ENCODE assay signal across 8 cellular contexts in the genomic region with DNA sequence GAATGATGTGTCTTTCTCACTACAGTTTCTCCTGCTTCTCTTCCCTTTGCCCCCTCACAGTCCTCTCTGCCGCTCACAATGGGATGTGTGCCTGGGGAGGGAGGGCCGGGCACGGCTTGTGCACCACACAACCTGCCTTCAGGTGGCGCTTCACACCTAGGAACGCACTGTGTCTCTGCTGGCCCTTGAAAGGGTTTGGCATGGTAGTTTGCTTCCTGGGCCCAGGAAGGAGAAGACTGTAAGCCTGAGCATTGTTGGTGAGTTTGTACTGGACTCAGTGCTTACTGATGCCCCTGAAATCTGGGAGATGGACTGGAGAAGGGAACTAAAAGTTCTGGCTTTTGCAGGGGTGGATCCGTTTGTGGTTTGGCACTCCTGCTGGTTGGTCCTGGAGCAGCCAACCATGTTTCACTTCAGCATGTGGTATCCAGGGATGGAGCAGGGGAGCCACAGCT. TPM values are rescaled to one million over a fixed set of nuclear protein-coding genes. Genes with fewer than 3 reads are reported as not detected.
DNase-seq lines count a peak whose midpoint lies in the region; ATAC-seq and TF ChIP-seq lines count a peak whose summit lies in the region.

No MANE protein-coding gene starts in this region.

- CTCF ChIA-PET in Caco-2 (lab: Charles Lee): interaction anchor here (1.1 kb wide), 1 partner anchor 102 kb away, joined by 3 read pairs; no protein-coding TSS in a partner anchor

- DNase-seq in Caco-2 (peak; percentile 27 to 51), HFFc6 (no peak), lower leg skin (ENCODE audit: low spot score in 2 of 2) (peak; percentile 56 to 78), NCI-H2227 (lab: John Stamatoyannopoulos, UW; ENCODE audit: unreplicated experiment) (no peak), Kasumi-1 (lab: John Stamatoyannopoulos, UW) (no peak)

- H3K27me3 ChIP-seq in Caco-2 (replicated peaks; ENCODE audit: control insufficient read depth, insufficient read depth, low read length): no peaks in the 10 kb centered on the region

- no peaks in the 10 kb centered on the region for H3K36me3 ChIP-seq in Caco-2 (ENCODE audit: control insufficient read depth, insufficient read depth, low read length)

- H3K4me3 ChIP-seq in Caco-2 (ENCODE audit: low read depth, low read length) (no peak overlapping the region), lower leg skin (ENCODE audit: low read depth, poor library complexity, severe bottlenecking) (no peak overlapping the region)

- TF ChIP-seq CTCF in Caco-2 (IDR thresholded peaks at IDR 0.05; ENCODE audit: insufficient read depth in 1 of 2, low read depth in 1 of 2, low read length in 1 of 2, severe bottlenecking in 1 of 2, unreplicated experiment in 1 of 2): peak; percentile 43 to 52
- TF ChIP-seq CTCF in HFFc6 (IDR thresholded peaks at IDR 0.05): peak; percentile 59
- TF ChIP-seq CTCF in lower leg skin (IDR thresholded peaks at IDR 0.05): no peak

- intact Hi-C loops in Caco-2 (cut with micrococcal nuclease; ENCODE audit: unreplicated experiment) (loop anchor here (1.0 kb wide), 1 partner anchor 102 kb away; no protein-coding TSS in a partner anchor), lower leg skin (cut with DNase I; ENCODE audit: low total_unique reads) (no loop called here)

- BruUV-seq in Caco-2 (replicated peaks; lab: Mats Ljungman, UMichigan): no TSS peak

- H3K4me1 ChIP-seq in Caco-2: peaks cover 11% of the 10 kb centered on the region; the same call in 1 of the 2 replicates

- H3K9me3 Mint-ChIP-seq in Caco-2 (ENCODE audit: unreplicated experiment) (no peaks in the 10 kb centered on the region), HFFc6 (no peaks in the 10 kb centered on the region)
- H3K9me3 Mint-ChIP-seq in activated T-helper 17 cell treated with anti-CD3 and anti-CD28 coated beads, Interleukin-2, amount 50 U/mL, for 72 hours: no peaks in the 10 kb centered on the region

- H3K36me3 Mint-ChIP-seq in Caco-2 (ENCODE audit: insufficient read depth, unreplicated experiment) (peaks cover 7% of the 10 kb centered on the region), HFFc6 (ENCODE audit: low read depth) (peaks cover 4% of the 10 kb centered on the region; the same call in 1 of the 2 replicates)
- H3K36me3 Mint-ChIP-seq in activated T-helper 17 cell treated with anti-CD3 and anti-CD28 coated beads, Interleukin-2, amount 50 U/mL, for 72 hours (ENCODE audit: low read depth): no peaks in the 10 kb centered on the region

- no peak for TF ChIP-seq POLR2A in lower leg skin (IDR thresholded peaks at IDR 0.05)

- WGBS in lower leg skin, 2 donors: 56 to 76% methylated on average over 6 of the region's 6 CpGs

- H3K27ac Mint-ChIP-seq in Caco-2 (ENCODE audit: unreplicated experiment) (no peak overlapping the region), HFFc6 (no peak overlapping the region)
- H3K27ac Mint-ChIP-seq in activated T-helper 17 cell treated with anti-CD3 and anti-CD28 coated beads, Interleukin-2, amount 50 U/mL, for 72 hours: no peak overlapping the region

- H3K4me3 Mint-ChIP-seq in Caco-2 (ENCODE audit: unreplicated experiment) (no peak overlapping the region), HFFc6 (no peak overlapping the region)
- H3K4me3 Mint-ChIP-seq in activated T-helper 17 cell treated with anti-CD3 and anti-CD28 coated beads, Interleukin-2, amount 50 U/mL, for 72 hours: no peak overlapping the region

- no peaks in the 10 kb centered on the region for H3K9me3 ChIP-seq in Caco-2

- POLR2A ChIA-PET in Caco-2 (lab: Charles Lee): interaction anchor here (0.5 kb wide), 1 partner anchor 168 kb away, joined by 3 read pairs; a partner anchor contains a TSS

- no peaks in the 10 kb centered on the region for H3K27me3 Mint-ChIP-seq in Caco-2 (ENCODE audit: insufficient read depth, unreplicated experiment)
- peaks cover 11% of the 10 kb centered on the region for H3K27me3 Mint-ChIP-seq in HFFc6 (ENCODE audit: insufficient read depth)
- no peaks in the 10 kb centered on the region for H3K27me3 Mint-ChIP-seq in activated T-helper 17 cell treated with anti-CD3 and anti-CD28 coated beads, Interleukin-2, amount 50 U/mL, for 72 hours

- ATAC-seq in activated T-helper 17 cell treated with anti-CD3 and anti-CD28 coated beads, Interleukin-2, amount 50 U/mL, for 72 hours (replicated peaks): peak; percentile 42
- ATAC-seq in GM18517 (IDR thresholded peaks at IDR 0.05; ENCODE audit: unreplicated experiment) (no peak), GM18519 (IDR thresholded peaks at IDR 0.05; ENCODE audit: low FRiP score, unreplicated experiment) (no peak)

- H3K4me1 Mint-ChIP-seq in Caco-2 (ENCODE audit: low read depth, unreplicated experiment) (peaks cover 10% of the 10 kb centered on the region), HFFc6 (ENCODE audit: low read depth) (no peaks in the 10 kb centered on the region)
- H3K4me1 Mint-ChIP-seq in activated T-helper 17 cell treated with anti-CD3 and anti-CD28 coated beads, Interleukin-2, amount 50 U/mL, for 72 hours: no peaks in the 10 kb centered on the region

RNA-seq across cellular contexts. Expression of a gene that starts 9.2 kb away (rescaled TPM):
- total RNA-seq in Caco-2 (2022): 0.43 and 0.95 TPM in 2 replicates
- under 1 TPM; 0.05 to 0.60 (median 0.26) TPM for total RNA-seq in HFFc6 (2021; fragmentation: NEBNext Ultra II Directional; extraction: Animal tissue kit (Norgen Biotek cat#: 25700))
- 1 to 10 TPM in 1 of 2 donors, under 1 TPM in 1; 0.29 to 1.1 TPM for total RNA-seq in activated T-helper 17 cell treated with anti-CD3 and anti-CD28 coated beads, Interleukin-2, amount 50 U/mL, for 72 hours
- 1 to 10 TPM in 1 of 4 donors, under 1 TPM in 3; 0.42 to 1.4 (median 0.46) TPM for total RNA-seq in lower leg skin

RNA-seq across cellular contexts. Expression of a gene that starts 58.1 kb away (rescaled TPM):
- not detected in 2 replicates for total RNA-seq in Caco-2 (2022)
- not detected for total RNA-seq in HFFc6 (2021; fragmentation: NEBNext Ultra II Directional; extraction: Animal tissue kit (Norgen Biotek cat#: 25700))
- not detected for total RNA-seq in activated T-helper 17 cell treated with anti-CD3 and anti-CD28 coated beads, Interleukin-2, amount 50 U/mL, for 72 hours
- total RNA-seq in lower leg skin: not detected

Comparison
In these comparisons a context has a peak if more than half of its experiments do, and no peak if none do; other contexts are left out.
1. DNase-seq: peak in Caco-2 (2 of 2) and lower leg skin (2 of 2); none in HFFc6 (single experiment), NCI-H2227 (single experiment) and Kasumi-1 (0 of 2).
2. CTCF ChIP-seq: peak in Caco-2 (2 of 2) and HFFc6 (single experiment); none in lower leg skin (0 of 3).